8 cellular contexts compared by ENCODE assay signal in the genomic region with DNA sequence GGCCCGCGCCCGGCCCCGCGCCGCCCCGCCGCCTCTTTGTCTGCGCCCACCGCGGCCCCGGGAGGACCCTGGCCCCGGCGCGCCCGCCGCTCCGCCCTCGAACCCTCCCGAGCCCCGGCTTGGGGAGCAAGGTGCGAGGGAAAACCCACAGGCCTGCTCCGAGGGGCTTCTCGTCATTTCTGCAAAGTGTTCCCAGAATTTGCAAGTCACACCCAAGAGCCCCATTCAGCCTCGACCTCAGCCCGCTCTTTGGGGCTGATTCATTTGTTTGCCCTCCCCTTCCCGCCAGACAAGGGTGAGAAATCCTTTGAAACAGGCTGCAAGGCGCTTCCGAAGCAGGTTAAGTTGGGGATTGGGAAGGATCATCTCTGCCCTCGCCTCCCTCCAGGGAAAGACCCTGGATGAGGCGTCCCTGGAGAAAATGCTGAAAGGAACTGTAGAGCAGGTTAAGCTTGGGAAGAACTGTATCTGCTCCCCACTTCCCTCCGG. TPM values are rescaled to one million over a fixed set of nuclear protein-coding genes. Genes with fewer than 3 reads are reported as not detected.
DNase-seq lines count a peak whose midpoint lies in the region; ATAC-seq and TF ChIP-seq lines count a peak whose summit lies in the region.

No MANE protein-coding gene starts in this region.

- peak; percentile 62 for DNase-seq in GM03348 (ENCODE audit: low spot score)
- peak; percentile 65 for DNase-seq in HK-2 (ENCODE audit: unreplicated experiment)
- DNase-seq in T1000 (lab: John Stamatoyannopoulos, UW): peak; percentile 76
- DNase-seq in cerebellar cortex (ENCODE audit: low spot score): peak; percentile 55
- DNase-seq in lower lobe of right lung: peak; percentile 46
- DNase-seq in stimulated activated CD8-positive, alpha-beta memory T cell treated with anti-CD3 and anti-CD28 coated beads, Interleukin-4, amount 100 ng/mL, for 48 hours: peak; percentile 68

- H3K36me3 ChIP-seq in lower lobe of right lung: no peaks in the 10 kb centered on the region

- peak overlapping the region; percentile 98 for H3K27ac ChIP-seq in lower lobe of right lung

- peak overlapping the region; percentile 92 for H3K4me3 ChIP-seq in lower lobe of right lung

- intact Hi-C loops in lower lobe of right lung (cut with DNase I): no loop called here

- H3K9me3 ChIP-seq in lower lobe of right lung: no peaks in the 10 kb centered on the region

- H3K27me3 ChIP-seq in lower lobe of right lung (ENCODE audit: low read depth): no peaks in the 10 kb centered on the region

- H3K4me1 ChIP-seq in lower lobe of right lung: peaks cover 31% of the 10 kb centered on the region

- TF ChIP-seq CTCF in lower lobe of right lung (IDR thresholded peaks at IDR 0.05): no peak

- peak in 1 of 2 donors; percentile 38 for ATAC-seq in lower lobe of right lung
- no peak for ATAC-seq in GM19463 (IDR thresholded peaks at IDR 0.05; ENCODE audit: unreplicated experiment)
- no peak for ATAC-seq in GM19023 (IDR thresholded peaks at IDR 0.05; ENCODE audit: unreplicated experiment)

RNA-seq across cellular contexts. Expression of a gene that starts 0.3 kb away (rescaled TPM):
- total RNA-seq in lower lobe of right lung: 78.2 TPM
